In genomic region chr17:75074532-75074931, GRCh38 we compare ENCODE assay signal across 1 cellular context.
TF ChIP-seq lines count a peak whose summit lies in the region.

No MANE protein-coding gene starts in this region.

TF ChIP-seq in K562, 482 proteins besides CTCF, POLR2A, EP300 and RAD21 (continued from another document and continues in another):
- TF ChIP-seq STAT6 (CRISPR knock-in tag; IDR thresholded peaks at IDR 0.05) (no peak), ZNF583 (CRISPR knock-in tag; IDR thresholded peaks at IDR 0.05) (no peak), CBX2 (IDR thresholded peaks at IDR 0.05; ENCODE audit: insufficient read depth, low read length, poor library complexity, severe bottlenecking) (no peak), HOXB6 (CRISPR knock-in tag; IDR thresholded peaks at IDR 0.05; ENCODE audit: borderline replicate concordance) (no peak), ZNF592 (IDR thresholded peaks at IDR 0.05) (0 out of 2 replicates have a peak, but pooled peaks have one; percentile 37), SIRT6 (IDR thresholded peaks at IDR 0.05; ENCODE audit: low read depth, low read length) (no peak), EP400 (IDR thresholded peaks at IDR 0.05) (no peak), ZNF707 (CRISPR knock-in tag; conservative IDR thresholded peaks at IDR 0.05) (no peak), HLTF (IDR thresholded peaks at IDR 0.05) (no peak), AFF4 (CRISPR knock-in tag; IDR thresholded peaks at IDR 0.05) (no peak), FOXM1 (IDR thresholded peaks at IDR 0.05; ENCODE audit: low read depth) (no peak), FOXM1 (CRISPR knock-in tag; IDR thresholded peaks at IDR 0.05; ENCODE audit: low read depth) (no peak), HDAC1 (IDR thresholded peaks at IDR 0.05) (0 out of 4 replicates have a peak, but pooled peaks of 1 of the 2 experiments have one; percentile 23), ESRRA (IDR thresholded peaks at IDR 0.05; ENCODE audit: borderline replicate concordance, low read depth) (peak; percentile 88), ZNF830 (CRISPR knock-in tag; IDR thresholded peaks at IDR 0.05) (no peak), CREBBP (IDR thresholded peaks at IDR 0.05; ENCODE audit: low read depth, low read length) (no peak), SFPQ (IDR thresholded peaks at IDR 0.05; ENCODE audit: low read depth, low read length) (no peak), FOXJ2 (tag; IDR thresholded peaks at IDR 0.05) (no peak), GTF3C2 (IDR thresholded peaks at IDR 0.05; ENCODE audit: borderline replicate concordance, extremely low read depth, insufficient read length) (no peak), HOMEZ (CRISPR knock-in tag; IDR thresholded peaks at IDR 0.05) (no peak), NFATC3 (IDR thresholded peaks at IDR 0.05) (no peak), FOXO4 (CRISPR knock-in tag; IDR thresholded peaks at IDR 0.05) (no peak), BDP1 (IDR thresholded peaks at IDR 0.05; ENCODE audit: insufficient read depth, insufficient read length) (no peak), RBFOX2 (IDR thresholded peaks at IDR 0.05; ENCODE audit: low read depth, low read length) (0 out of 2 replicates have a peak, but pooled peaks have one; percentile 18), HMBOX1 (IDR thresholded peaks at IDR 0.05) (no peak), CBFA2T3 (IDR thresholded peaks at IDR 0.05) (peak; percentile 53), NRF1 (conservative IDR thresholded peaks at IDR 0.05 in 1 of 2, IDR thresholded peaks at IDR 0.05 in 1 of 2) (peak; percentile 17 to 39; a peak in 3 of 4 replicates), SOX6 (IDR thresholded peaks at IDR 0.05) (peak; percentile 50; the same call in 1 of the 2 replicates), HBP1 (CRISPR knock-in tag; IDR thresholded peaks at IDR 0.05) (no peak), PKNOX1 (IDR thresholded peaks at IDR 0.05) (peak; percentile 76)
